In genomic region chr5:134247825-134248224, GRCh38 we compare ENCODE assay signal across 14 cellular contexts. TPM values are rescaled to one million over a fixed set of nuclear protein-coding genes. Genes with fewer than 3 reads are reported as not detected.
DNase-seq lines count a peak whose midpoint lies in the region; ATAC-seq and TF ChIP-seq lines count a peak whose summit lies in the region.
"Had no signal": no experiment of that assay in that cellular context is flagged by ENCODE, and none has a peak within 500 bp of the region (broad histone marks: within the 10 kb centered on the region; RNA-seq: fewer than 3 reads in every experiment).

No MANE protein-coding gene starts in this region.

- TF ChIP-seq CTCF in RWPE2 (IDR thresholded peaks at IDR 0.05; ENCODE audit: poor library complexity, severe bottlenecking): no peak

- no peak overlapping the region for H3K4me3 Mint-ChIP-seq in activated naive CD8-positive, alpha-beta T cell treated with anti-CD3 and anti-CD28 coated beads, Interleukin-2, amount 50 U/mL, for 24 hours
- no peak overlapping the region for H3K4me3 Mint-ChIP-seq in activated naive CD8-positive, alpha-beta T cell treated with anti-CD3 and anti-CD28 coated beads for 36 hours
- H3K4me3 Mint-ChIP-seq: activated naive CD4-positive, alpha-beta T cell treated with anti-CD3 and anti-CD28 coated beads for 36 hours; CD8-positive, alpha-beta T cell had no signal

- no peaks in the 10 kb centered on the region for H3K4me1 Mint-ChIP-seq in activated naive CD8-positive, alpha-beta T cell treated with anti-CD3 and anti-CD28 coated beads, Interleukin-2, amount 50 U/mL, for 24 hours
- no peaks in the 10 kb centered on the region for H3K4me1 Mint-ChIP-seq in activated naive CD8-positive, alpha-beta T cell treated with anti-CD3 and anti-CD28 coated beads for 36 hours

- H3K9me3 Mint-ChIP-seq in activated naive CD8-positive, alpha-beta T cell treated with anti-CD3 and anti-CD28 coated beads, Interleukin-2, amount 50 U/mL, for 24 hours: no peaks in the 10 kb centered on the region
- H3K9me3 Mint-ChIP-seq in activated naive CD8-positive, alpha-beta T cell treated with anti-CD3 and anti-CD28 coated beads for 36 hours: no peaks in the 10 kb centered on the region
- H3K9me3 Mint-ChIP-seq: activated naive CD4-positive, alpha-beta T cell treated with anti-CD3 and anti-CD28 coated beads for 36 hours; CD8-positive, alpha-beta T cell had no signal

- ATAC-seq in activated naive CD8-positive, alpha-beta T cell treated with anti-CD3 and anti-CD28 coated beads, Interleukin-2, amount 50 U/mL, for 24 hours: no peak
- ATAC-seq in RWPE2 (ENCODE audit: low read depth) (no peak), GM18498 (IDR thresholded peaks at IDR 0.05; ENCODE audit: unreplicated experiment) (no peak), GM18505 (IDR thresholded peaks at IDR 0.05; ENCODE audit: unreplicated experiment) (no peak)
- ATAC-seq: CD8-positive, alpha-beta T cell; mucosa of descending colon had no signal

- H3K36me3 ChIP-seq in RWPE2 (ENCODE audit: low read depth) (no peaks in the 10 kb centered on the region), iPS-20b (ENCODE audit: insufficient read depth, low read depth, low read length) (no peaks in the 10 kb centered on the region), skeletal muscle satellite cell (ENCODE audit: insufficient read depth, low read length) (no peaks in the 10 kb centered on the region)

- H3K27me3 ChIP-seq in RWPE2 (ENCODE audit: insufficient read depth, poor library complexity, severe bottlenecking): no peaks in the 10 kb centered on the region
- H3K27me3 ChIP-seq in iPS-20b (ENCODE audit: insufficient read depth, low read length): no peaks in the 10 kb centered on the region
- H3K27me3 ChIP-seq in skeletal muscle satellite cell (ENCODE audit: control insufficient read depth, insufficient read depth, low read length): no peaks in the 10 kb centered on the region

- DNase-seq in activated naive CD8-positive, alpha-beta T cell treated with anti-CD3 and anti-CD28 coated beads, Interleukin-2, amount 50 U/mL, for 24 hours: no peak
- DNase-seq in activated naive CD8-positive, alpha-beta T cell treated with anti-CD3 and anti-CD28 coated beads for 36 hours: no peak
- DNase-seq in RWPE2 (ENCODE audit: low spot score): no peak
- no peak for DNase-seq in KG1 (lab: John Stamatoyannopoulos, UW)
- DNase-seq: activated naive CD4-positive, alpha-beta T cell treated with anti-CD3 and anti-CD28 coated beads for 36 hours; CD8-positive, alpha-beta T cell; effector CD8-positive, alpha-beta T cell; mucosa of descending colon; NCI-H2029 treated with DMSO at 0.1 percent for 48 hours; NCI-H510A treated with DMSO at 0.1 percent for 48 hours had no signal

- TF ChIP-seq POLR2A in GM18505 (IDR thresholded peaks at IDR 0.05; ENCODE audit: borderline replicate concordance, extremely low read depth, insufficient read depth, insufficient read length): no peak

- H3K4me1 ChIP-seq in RWPE2 (ENCODE audit: insufficient read depth, poor library complexity, severe bottlenecking) (peaks cover 45% of the 10 kb centered on the region), iPS-20b (ENCODE audit: insufficient read depth, low read length) (peaks cover 20% of the 10 kb centered on the region), skeletal muscle satellite cell (ENCODE audit: control insufficient read depth, insufficient read depth, low read length) (peaks cover 47% of the 10 kb centered on the region)

- H3K27me3 Mint-ChIP-seq in activated naive CD8-positive, alpha-beta T cell treated with anti-CD3 and anti-CD28 coated beads, Interleukin-2, amount 50 U/mL, for 24 hours: peaks cover 3% of the 10 kb centered on the region
- peaks cover 4% of the 10 kb centered on the region for H3K27me3 Mint-ChIP-seq in activated naive CD8-positive, alpha-beta T cell treated with anti-CD3 and anti-CD28 coated beads for 36 hours

- H3K27ac Mint-ChIP-seq in activated naive CD8-positive, alpha-beta T cell treated with anti-CD3 and anti-CD28 coated beads, Interleukin-2, amount 50 U/mL, for 24 hours: peak overlapping the region; percentile 1
- no peak overlapping the region for H3K27ac Mint-ChIP-seq in activated naive CD8-positive, alpha-beta T cell treated with anti-CD3 and anti-CD28 coated beads for 36 hours
- H3K27ac Mint-ChIP-seq: activated naive CD4-positive, alpha-beta T cell treated with anti-CD3 and anti-CD28 coated beads for 36 hours; CD8-positive, alpha-beta T cell had no signal

- H3K36me3 Mint-ChIP-seq in activated naive CD8-positive, alpha-beta T cell treated with anti-CD3 and anti-CD28 coated beads, Interleukin-2, amount 50 U/mL, for 24 hours (ENCODE audit: low read depth): no peaks in the 10 kb centered on the region
- no peaks in the 10 kb centered on the region for H3K36me3 Mint-ChIP-seq in activated naive CD8-positive, alpha-beta T cell treated with anti-CD3 and anti-CD28 coated beads for 36 hours
- H3K36me3 Mint-ChIP-seq: CD8-positive, alpha-beta T cell had no signal

- H3K4me2 ChIP-seq in skeletal muscle satellite cell (ENCODE audit: low read length): peak overlapping the region; percentile 55

- H3K9ac ChIP-seq in iPS-20b (ENCODE audit: low read depth, low read length): no peak overlapping the region
- H3K9ac ChIP-seq in skeletal muscle satellite cell (ENCODE audit: low read depth, low read length): no peak overlapping the region

- no peaks in the 10 kb centered on the region for H3K9me3 ChIP-seq in RWPE2 (ENCODE audit: severe bottlenecking)
- H3K9me3 ChIP-seq in iPS-20b (ENCODE audit: insufficient read depth, low read depth, low read length): no peaks in the 10 kb centered on the region
- no peaks in the 10 kb centered on the region for H3K9me3 ChIP-seq in skeletal muscle satellite cell (replicated peaks; ENCODE audit: low read length)
- H3K9me3 ChIP-seq: mucosa of descending colon had no signal

- H3K27ac ChIP-seq in RWPE2 (ENCODE audit: poor library complexity, severe bottlenecking): peak overlapping the region; percentile 95
- H3K27ac ChIP-seq in iPS-20b (ENCODE audit: low read length): no peak overlapping the region

- H3K4me3 ChIP-seq in RWPE2 (ENCODE audit: severe bottlenecking): no peak overlapping the region
- peak overlapping the region; percentile 34; the same call in 1 of the 2 replicates for H3K4me3 ChIP-seq in iPS-20b (ENCODE audit: low read length)
- peak overlapping the region; percentile 17 for H3K4me3 ChIP-seq in skeletal muscle satellite cell (ENCODE audit: low read length)
- H3K4me3 ChIP-seq: mucosa of descending colon had no signal

RNA-seq across cellular contexts. Expression of gene PPP2CA, which starts 22.0 kb away (rescaled TPM):
- total RNA-seq in activated naive CD8-positive, alpha-beta T cell treated with anti-CD3 and anti-CD28 coated beads for 36 hours: 100 to 1,000 TPM; 183 to 193 TPM
- total RNA-seq in skeletal muscle satellite cell (2012; rRNA removed): 63.8 and 98.9 TPM in 2 replicates
